1 cellular context compared by ENCODE assay signal in the genomic region with DNA sequence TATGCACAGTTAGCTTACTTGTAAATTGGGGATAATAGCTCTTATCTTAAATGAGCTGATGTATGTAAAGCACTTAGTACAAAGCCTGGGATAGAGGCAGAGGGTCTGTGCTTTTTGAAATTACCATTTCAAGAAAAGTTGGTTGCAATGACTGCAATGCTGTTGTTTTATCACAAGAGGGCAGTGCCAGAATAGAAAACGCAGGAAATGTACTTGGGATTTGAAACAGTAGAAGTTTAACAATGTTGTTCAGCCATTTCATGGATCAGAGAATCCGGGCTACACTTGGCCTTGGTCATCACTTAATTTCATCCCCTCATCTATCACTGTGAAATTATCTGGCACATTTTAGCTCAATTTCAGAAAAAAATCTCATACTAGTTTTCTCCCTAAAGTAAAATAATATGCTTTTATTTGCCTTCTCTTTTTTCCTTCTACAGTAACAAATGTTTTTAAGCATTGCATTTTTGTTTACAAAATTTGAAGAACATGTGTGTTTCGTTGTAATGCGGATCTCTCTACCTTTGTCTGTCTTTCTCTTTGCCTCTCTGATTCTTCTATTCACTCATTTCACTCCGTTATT.
TF ChIP-seq lines count a peak whose summit lies in the region.

No MANE protein-coding gene starts in this region.

TF ChIP-seq in HepG2, 621 proteins besides CTCF, POLR2A, EP300 and RAD21 (continued from another document):
- TF ChIP-seq, protein P1, sequence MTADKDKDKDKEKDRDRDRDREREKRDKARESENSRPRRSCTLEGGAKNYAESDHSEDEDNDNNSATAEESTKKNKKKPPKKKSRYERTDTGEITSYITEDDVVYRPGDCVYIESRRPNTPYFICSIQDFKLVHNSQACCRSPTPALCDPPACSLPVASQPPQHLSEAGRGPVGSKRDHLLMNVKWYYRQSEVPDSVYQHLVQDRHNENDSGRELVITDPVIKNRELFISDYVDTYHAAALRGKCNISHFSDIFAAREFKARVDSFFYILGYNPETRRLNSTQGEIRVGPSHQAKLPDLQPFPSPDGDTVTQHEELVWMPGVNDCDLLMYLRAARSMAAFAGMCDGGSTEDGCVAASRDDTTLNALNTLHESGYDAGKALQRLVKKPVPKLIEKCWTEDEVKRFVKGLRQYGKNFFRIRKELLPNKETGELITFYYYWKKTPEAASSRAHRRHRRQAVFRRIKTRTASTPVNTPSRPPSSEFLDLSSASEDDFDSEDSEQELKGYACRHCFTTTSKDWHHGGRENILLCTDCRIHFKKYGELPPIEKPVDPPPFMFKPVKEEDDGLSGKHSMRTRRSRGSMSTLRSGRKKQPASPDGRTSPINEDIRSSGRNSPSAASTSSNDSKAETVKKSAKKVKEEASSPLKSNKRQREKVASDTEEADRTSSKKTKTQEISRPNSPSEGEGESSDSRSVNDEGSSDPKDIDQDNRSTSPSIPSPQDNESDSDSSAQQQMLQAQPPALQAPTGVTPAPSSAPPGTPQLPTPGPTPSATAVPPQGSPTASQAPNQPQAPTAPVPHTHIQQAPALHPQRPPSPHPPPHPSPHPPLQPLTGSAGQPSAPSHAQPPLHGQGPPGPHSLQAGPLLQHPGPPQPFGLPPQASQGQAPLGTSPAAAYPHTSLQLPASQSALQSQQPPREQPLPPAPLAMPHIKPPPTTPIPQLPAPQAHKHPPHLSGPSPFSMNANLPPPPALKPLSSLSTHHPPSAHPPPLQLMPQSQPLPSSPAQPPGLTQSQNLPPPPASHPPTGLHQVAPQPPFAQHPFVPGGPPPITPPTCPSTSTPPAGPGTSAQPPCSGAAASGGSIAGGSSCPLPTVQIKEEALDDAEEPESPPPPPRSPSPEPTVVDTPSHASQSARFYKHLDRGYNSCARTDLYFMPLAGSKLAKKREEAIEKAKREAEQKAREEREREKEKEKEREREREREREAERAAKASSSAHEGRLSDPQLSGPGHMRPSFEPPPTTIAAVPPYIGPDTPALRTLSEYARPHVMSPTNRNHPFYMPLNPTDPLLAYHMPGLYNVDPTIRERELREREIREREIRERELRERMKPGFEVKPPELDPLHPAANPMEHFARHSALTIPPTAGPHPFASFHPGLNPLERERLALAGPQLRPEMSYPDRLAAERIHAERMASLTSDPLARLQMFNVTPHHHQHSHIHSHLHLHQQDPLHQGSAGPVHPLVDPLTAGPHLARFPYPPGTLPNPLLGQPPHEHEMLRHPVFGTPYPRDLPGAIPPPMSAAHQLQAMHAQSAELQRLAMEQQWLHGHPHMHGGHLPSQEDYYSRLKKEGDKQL (CRISPR knock-in tag; IDR thresholded peaks at IDR 0.05; ENCODE audit: low read depth): no peak
- TF ChIP-seq SMARCC2 (IDR thresholded peaks at IDR 0.05) (no peak), ZNF619 (CRISPR knock-in tag; IDR thresholded peaks at IDR 0.05) (no peak), FOXA3 (CRISPR knock-in tag; IDR thresholded peaks at IDR 0.05) (0 out of 2 replicates have a peak, but pooled peaks have one; percentile 27), ZNF607 (CRISPR knock-in tag; IDR thresholded peaks at IDR 0.05; ENCODE audit: borderline replicate concordance) (no peak), ZNF512 (CRISPR knock-in tag; IDR thresholded peaks at IDR 0.05) (no peak), SMC3 (IDR thresholded peaks at IDR 0.05; ENCODE audit: low read length) (peak; percentile 76; the same call in 1 of the 2 replicates), ZNF274 (CRISPR knock-in tag; IDR thresholded peaks at IDR 0.05) (no peak), TCF12 (IDR thresholded peaks at IDR 0.05) (no peak), TCF12 (CRISPR knock-in tag; IDR thresholded peaks at IDR 0.05) (no peak), HNRNPL (IDR thresholded peaks at IDR 0.05; ENCODE audit: low read depth, low read length) (no peak), MYPOP (CRISPR knock-in tag; IDR thresholded peaks at IDR 0.05) (no peak), ZNF891 (CRISPR knock-in tag; IDR thresholded peaks at IDR 0.05) (no peak), KAT2B (IDR thresholded peaks at IDR 0.05; ENCODE audit: borderline replicate concordance, low read depth, low read length) (no peak), ZNF510 (CRISPR knock-in tag; IDR thresholded peaks at IDR 0.05; ENCODE audit: low read depth) (no peak), WIZ (CRISPR knock-in tag; IDR thresholded peaks at IDR 0.05) (no peak), ZNF451 (CRISPR knock-in tag; IDR thresholded peaks at IDR 0.05) (no peak), FOXC1 (CRISPR knock-in tag; IDR thresholded peaks at IDR 0.05; ENCODE audit: borderline replicate concordance) (no peak), ZFX (CRISPR knock-in tag; IDR thresholded peaks at IDR 0.05; ENCODE audit: low read depth) (no peak), HOMEZ (CRISPR knock-in tag; IDR thresholded peaks at IDR 0.05; ENCODE audit: low read depth) (no peak)
